11 cellular contexts compared by ENCODE assay signal in genomic region chr6:146028835-146029572, GRCh38. TPM values are rescaled to one million over a fixed set of nuclear protein-coding genes. Genes with fewer than 3 reads are reported as not detected.
DNase-seq lines count a peak whose midpoint lies in the region; ATAC-seq, FAIRE-seq and TF ChIP-seq lines count a peak whose summit lies in the region.
"Had no signal": no experiment of that assay in that cellular context is flagged by ENCODE, and none has a peak within 500 bp of the region (broad histone marks: within the 10 kb centered on the region; RNA-seq: fewer than 3 reads in every experiment).

Gene GRM1, plus strand, starts transcription at chr6:146029062. Its CDS starts 456 bp downstream, at chr6:146029518.

- ATAC-seq in WTC11 (peak; percentile 38), HG02938 (IDR thresholded peaks at IDR 0.05; ENCODE audit: unreplicated experiment) (no peak), GM21526 (IDR thresholded peaks at IDR 0.05; ENCODE audit: low FRiP score, unreplicated experiment) (no peak)

- POLR2A ChIA-PET in WTC11 (lab: Charles Lee) (interaction anchor here (0.7 to 1.0 kb wide), 2 partner anchors 12 to 65 kb away, joined by 3 read pairs; partner anchors contain the start of gene SHPRH), OCI-LY7 (lab: Charles Lee) (no interaction called here)

- peak within 1 kb of the TSS; percentile 88 for H3K4me2 ChIP-seq in GM23248 (ENCODE audit: unreplicated experiment)
- H3K4me2 ChIP-seq in osteoblast (ENCODE audit: insufficient read depth, low read length), result peak within 1 kb of the TSS; percentile 78
- no peak within 1 kb of the TSS for H3K4me2 ChIP-seq in OCI-LY7 (ENCODE audit: low read length)

- peak within 1 kb of the TSS; percentile 80 for H3K4me3 Mint-ChIP-seq in WTC11
- H3K4me3 Mint-ChIP-seq: T-helper 1 cell treated with Interleukin-12 subunit alpha and Interleukin-12 subunit beta and Interleukin-4 antibody, amounts not matched to agents 30 μg/mL and 1 μg/mL, for 36 hours had no signal

- H3K9me3 ChIP-seq in GM23248 (ENCODE audit: low read depth) (no peaks in the 10 kb centered on the region), osteoblast (ENCODE audit: low read depth, low read length) (no peaks in the 10 kb centered on the region), OCI-LY7 (ENCODE audit: low read length) (no peaks in the 10 kb centered on the region)
- H3K9me3 ChIP-seq: MG63 had no signal

- H3K79me2 ChIP-seq in GM23248 (ENCODE audit: insufficient read depth), result no peaks in the 10 kb centered on the region
- H3K79me2 ChIP-seq in osteoblast (ENCODE audit: insufficient read depth, low read length), result no peaks in the 10 kb centered on the region
- H3K79me2 ChIP-seq in OCI-LY7 (ENCODE audit: insufficient read depth, low read depth, low read length), result no peaks in the 10 kb centered on the region

- no peak within 1 kb of the TSS for H3K27ac Mint-ChIP-seq in WTC11
- H3K27ac Mint-ChIP-seq: T-helper 1 cell treated with Interleukin-12 subunit alpha and Interleukin-12 subunit beta and Interleukin-4 antibody, amounts not matched to agents 30 μg/mL and 1 μg/mL, for 36 hours had no signal

- H3K4me1 Mint-ChIP-seq in WTC11, result peaks cover 20% of the 10 kb centered on the region

- H3K4me1 ChIP-seq in GM23248 (ENCODE audit: insufficient read depth) (no peaks in the 10 kb centered on the region), osteoblast (ENCODE audit: insufficient read depth, low read length) (no peaks in the 10 kb centered on the region), OCI-LY7 (ENCODE audit: insufficient read depth, low read length, poor library complexity, severe bottlenecking) (no peaks in the 10 kb centered on the region)

- no TSS peak for BruUV-seq in OCI-LY7 (replicated peaks; lab: Mats Ljungman, UMichigan)

- 5% methylated on average over 39 to 40 of the region's 40 CpGs for WGBS in GM23248 (ENCODE audit: low coverage in 1 of 2, low lambda C conversion rate in 2 of 2, missing lambda C conversion rate in 2 of 2), 2 experiments

- H3K9ac ChIP-seq in GM23248, result no peak within 1 kb of the TSS

- H3K27ac ChIP-seq in GM23248, result no peak within 1 kb of the TSS
- no peak within 1 kb of the TSS for H3K27ac ChIP-seq in osteoblast (ENCODE audit: low read depth, low read length)
- H3K27ac ChIP-seq in OCI-LY7 (ENCODE audit: low read depth, low read length, poor library complexity, severe bottlenecking), result no peak within 1 kb of the TSS

- H3K27me3 Mint-ChIP-seq in WTC11 (ENCODE audit: low read depth), result peaks cover 55% of the 10 kb centered on the region

- peaks cover 7% of the 10 kb centered on the region for H3K9me3 Mint-ChIP-seq in WTC11

- H3K9me2 ChIP-seq in GM23248 (ENCODE audit: insufficient read depth) (no peaks in the 10 kb centered on the region), OCI-LY7 (ENCODE audit: insufficient read depth, low read length) (no peaks in the 10 kb centered on the region)

- no peaks in the 10 kb centered on the region for H4K20me1 ChIP-seq in GM23248 (ENCODE audit: insufficient read depth)
- no peaks in the 10 kb centered on the region for H4K20me1 ChIP-seq in osteoblast (ENCODE audit: insufficient read depth, low read length)
- no peaks in the 10 kb centered on the region for H4K20me1 ChIP-seq in OCI-LY7 (ENCODE audit: insufficient read depth, low read length)

- H3F3A ChIP-seq in GM23248 (ENCODE audit: insufficient read depth), result no peaks in the 10 kb centered on the region

- H2AFZ ChIP-seq in GM23248, result no peak within 1 kb of the TSS
- peak within 1 kb of the TSS; percentile 18 for H2AFZ ChIP-seq in osteoblast (ENCODE audit: low read length)
- H2AFZ ChIP-seq in OCI-LY7 (ENCODE audit: low read length), result no peak within 1 kb of the TSS

- CTCF ChIA-PET in WTC11 (lab: Charles Lee), result interaction anchor here (0.9 to 1.7 kb wide), 7 partner anchors 9 to 756 kb away, joined by 3 to 14 read pairs (median 4); partner anchors contain the start of gene SHPRH
- CTCF ChIA-PET in OCI-LY7 (lab: Charles Lee; ENCODE audit: unreplicated experiment), result no interaction called here

- in situ Hi-C loops in GM23248 (cut with MboI), result no loop called here

- FAIRE-seq in frontal cortex (lab: Jason Lieb, UNC), result no peak

- intact Hi-C loops in OCI-LY7 (cut with micrococcal nuclease; ENCODE audit: unreplicated experiment), result no loop called here

- H3K27me3 ChIP-seq in GM23248 (replicated peaks; ENCODE audit: insufficient read depth) (peaks cover 23% of the 10 kb centered on the region), osteoblast (ENCODE audit: insufficient read depth, low read length) (peaks cover 11% of the 10 kb centered on the region)

- TF ChIP-seq CTCF in WTC11 (IDR thresholded peaks at IDR 0.05) (no peak), osteoblast (IDR thresholded peaks at IDR 0.05; ENCODE audit: extremely low read depth, low read depth, low read length) (no peak), OCI-LY7 (conservative IDR thresholded peaks at IDR 0.05; ENCODE audit: low read length) (no peak)

- DNase-seq in GM23248 (no peak), WTC11 (ENCODE audit: low spot score) (peak; percentile 31), frontal cortex (ENCODE audit: low spot score in 2 of 2) (no peak), osteoblast (ENCODE audit: insufficient read length, low spot score, missing footprints) (peak; percentile 36), OCI-LY7 (ENCODE audit: low spot score) (no peak)
- DNase-seq in stimulated activated naive CD4-positive, alpha-beta T cell treated with Interleukin-2 at 50 U/mL for 16 hours (lab: John Stamatoyannopoulos, UW), result no peak

- no peaks in the 10 kb centered on the region for H3K36me3 Mint-ChIP-seq in WTC11

- H3K36me3 ChIP-seq in GM23248 (ENCODE audit: low read depth), result no peaks in the 10 kb centered on the region
- no peaks in the 10 kb centered on the region for H3K36me3 ChIP-seq in osteoblast (ENCODE audit: insufficient read depth, low read length)
- H3K36me3 ChIP-seq in OCI-LY7 (ENCODE audit: insufficient read depth, low read length), result no peaks in the 10 kb centered on the region
- H3K36me3 ChIP-seq: MG63 had no signal

- H3K4me3 ChIP-seq in GM23248 (peak within 1 kb of the TSS; percentile 61), osteoblast (ENCODE audit: insufficient read depth, low read length) (peak within 1 kb of the TSS; percentile 48), OCI-LY7 (ENCODE audit: low read depth, low read length, poor library complexity, severe bottlenecking) (no peak within 1 kb of the TSS)
- H3K4me3 ChIP-seq: lung, MG63 had no signal

TF ChIP-seq in WTC11, 78 proteins besides CTCF, POLR2A, EP300 and RAD21:
- TF ChIP-seq ZNF512 (CRISPR knock-in tag; IDR thresholded peaks at IDR 0.05; ENCODE audit: borderline replicate concordance) (no peak), RORB (CRISPR knock-in tag; IDR thresholded peaks at IDR 0.05) (no peak), NR1H2 (CRISPR knock-in tag; IDR thresholded peaks at IDR 0.05) (no peak), ZNF423 (CRISPR knock-in tag; IDR thresholded peaks at IDR 0.05) (no peak), CREM (CRISPR knock-in tag; IDR thresholded peaks at IDR 0.05) (no peak), TP53 (CRISPR knock-in tag; IDR thresholded peaks at IDR 0.05) (no peak)

RNA-seq across cellular contexts. Expression of gene GRM1, which starts in this region (rescaled TPM):
- total RNA-seq in GM23248 (2014; rRNA removed; shearing (Covaris generic)), result not detected in 2 replicates
- not detected in 2 replicates for polyA plus RNA-seq in GM23248 (2016; fragmentation: Nextera tagmentation; extraction: Ambion mirVana)
- total RNA-seq in WTC11 (2021) (0.37 to 0.46 TPM (median 0.41 TPM) in 3 replicates), frontal cortex (14.3 TPM), osteoblast (under 0.01 TPM in 2 replicates), OCI-LY7 (2022) (not detected in 2 replicates)
- not detected in 2 replicates for total RNA-seq in OCI-LY7 (2014; rRNA removed; shearing (Covaris generic))

Comparison
In these comparisons a context has a peak if more than half of its experiments do, and no peak if none do; other contexts are left out.
1. RNA of gene GRM1 (total RNA-seq): 14.3 TPM in frontal cortex (single experiment); 0.37 to 0.46 TPM in WTC11, not detected in OCI-LY7, not detected in GM23248 and under 0.01 TPM in osteoblast; every median in the first group is over 10 times any median in the second.
2. Peak in DNase-seq and ATAC-seq in WTC11; RNA of the gene not detected or under 1 TPM.
3. Peak in DNase-seq, H3K4me3 ChIP-seq and H3K4me2 ChIP-seq in osteoblast; RNA of the gene not detected or under 1 TPM.